8 cellular contexts compared by ENCODE assay signal in the genomic region with DNA sequence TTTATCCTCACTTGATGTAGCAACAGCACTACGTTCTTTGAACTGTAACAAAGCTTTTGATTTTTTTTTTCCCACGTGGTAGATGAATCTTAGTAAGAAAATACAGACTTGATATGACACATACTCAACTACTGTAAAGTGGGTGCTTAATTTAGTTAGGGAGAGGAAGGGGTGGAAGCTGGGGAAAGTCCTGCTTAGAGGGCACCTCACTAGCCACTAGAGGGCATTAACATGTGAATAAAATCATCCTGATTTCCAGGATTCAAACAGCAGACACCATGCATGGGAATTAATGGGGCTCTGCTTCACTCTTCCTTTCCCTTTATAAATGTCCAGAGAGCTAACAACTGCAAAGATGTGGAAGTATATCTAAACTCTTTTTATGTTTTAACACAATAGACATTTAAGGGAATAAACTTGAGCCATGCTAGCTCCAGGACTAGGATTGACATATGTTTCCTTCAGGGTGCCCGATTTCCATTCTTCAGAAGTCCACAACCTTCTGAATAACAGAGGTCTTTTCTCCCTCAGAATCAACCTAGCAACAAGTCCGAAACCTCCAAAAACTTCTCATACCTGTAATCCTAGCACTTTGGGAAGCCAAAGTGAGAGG.
A peak's percentile ranks its signal among the peaks of the same experiment; 100 is the strongest.
DNase-seq lines count a peak whose midpoint lies in the region; ATAC-seq, FAIRE-seq and TF ChIP-seq lines count a peak whose summit lies in the region.

No MANE protein-coding gene starts in this region.

- CTCF ChIA-PET in MCF 10A (lab: Yijun Ruan, JAX) = interaction anchor here (0.5 to 8.1 kb wide), 48 partner anchors 9 to 947 kb away, joined by 3 to 90 read pairs (median 4); a partner anchor contains a TSS

- BruUV-seq in MCF 10A (replicated peaks; lab: Mats Ljungman, UMichigan) = no TSS peak

- POLR2A ChIA-PET in MCF 10A (lab: Yijun Ruan, JAX) = interaction anchor here (0.6 to 2.1 kb wide), 9 partner anchors 13 to 575 kb away, joined by 3 to 12 read pairs (median 4); a partner anchor contains a TSS

- no peak overlapping the region for H3K4me3 Mint-ChIP-seq in MCF 10A (ENCODE audit: unreplicated experiment)

- H3K27ac Mint-ChIP-seq in MCF 10A (ENCODE audit: low read depth, unreplicated experiment) = peak overlapping the region; percentile 37

- TF ChIP-seq CTCF in MCF 10A (IDR thresholded peaks at IDR 0.05; ENCODE audit: unreplicated experiment) = peak; percentile 60

- intact Hi-C loops in MCF 10A (cut with micrococcal nuclease) = loop anchor here (1.0 to 5.0 kb wide), 5 partner anchors 179 to 576 kb away; no protein-coding TSS in a partner anchor

- ATAC-seq in GM18868 (IDR thresholded peaks at IDR 0.05; ENCODE audit: unreplicated experiment) = no peak
- ATAC-seq in HG02759 (IDR thresholded peaks at IDR 0.05; ENCODE audit: unreplicated experiment) = no peak

- H3K4me1 Mint-ChIP-seq in MCF 10A (ENCODE audit: insufficient read depth, unreplicated experiment) = no peaks in the 10 kb centered on the region

- no peaks in the 10 kb centered on the region for H3K9me3 Mint-ChIP-seq in MCF 10A (ENCODE audit: unreplicated experiment)

- no peak for FAIRE-seq in urothelium cell line (lab: Jason Lieb, UNC)

- peak; percentile 43 for DNase-seq in A172 (ENCODE audit: low spot score)
- DNase-seq in ELR (ENCODE audit: low read depth) = peak; percentile 72
- peak; percentile 63 for DNase-seq in NCI-H748 (lab: John Stamatoyannopoulos, UW; ENCODE audit: unreplicated experiment)
- DNase-seq in MCF 10A (ENCODE audit: unreplicated experiment) = peak; percentile 57
- peak; percentile 49 for DNase-seq in left kidney (ENCODE audit: low read depth, low spot score)
- peak; percentile 27 for DNase-seq in urothelium cell line (ENCODE audit: low spot score)

- no peaks in the 10 kb centered on the region for H3K27me3 Mint-ChIP-seq in MCF 10A (ENCODE audit: insufficient read depth, unreplicated experiment)

- H3K36me3 Mint-ChIP-seq in MCF 10A (ENCODE audit: insufficient read depth, unreplicated experiment) = no peaks in the 10 kb centered on the region
